In the genomic region with DNA sequence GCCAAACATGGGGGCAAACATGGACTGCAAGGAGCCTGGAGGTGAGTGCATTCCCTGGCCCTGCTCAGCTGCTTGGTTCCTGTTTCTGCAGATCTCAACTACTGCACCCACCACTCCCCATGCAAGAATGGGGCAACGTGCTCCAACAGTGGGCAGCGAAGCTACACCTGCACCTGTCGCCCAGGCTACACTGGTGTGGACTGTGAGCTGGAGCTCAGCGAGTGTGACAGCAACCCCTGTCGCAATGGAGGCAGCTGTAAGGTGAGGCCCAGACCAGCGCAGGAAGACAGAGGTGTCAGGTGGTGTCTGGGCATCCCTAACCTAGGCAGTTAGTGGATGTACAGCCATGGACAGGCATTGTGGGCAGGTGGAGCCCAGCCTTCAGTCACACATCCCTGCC, we compare ENCODE assay signal across 31 cellular contexts. TPM values are rescaled to one million over a fixed set of nuclear protein-coding genes. Genes with fewer than 3 reads are reported as not detected.
"Had no signal": no experiment of that assay in that cellular context is flagged by ENCODE, and none has a peak within 500 bp of the region (broad histone marks: within the 10 kb centered on the region; RNA-seq: fewer than 3 reads in every experiment).

No MANE protein-coding gene starts in this region.

- H3K27ac Mint-ChIP-seq: activated naive CD8-positive, alpha-beta T cell; natural killer cell; stimulated activated effector memory CD8-positive, alpha-beta T cell treated with anti-CD3 and anti-CD28 coated beads, Interleukin-12 subunit alpha, Interleukin-12 subunit beta, amount 100 ng/mL, for 72 hours; stimulated activated naive CD8-positive, alpha-beta T cell treated with anti-CD3 and anti-CD28 coated beads, Interleukin-15, Interleukin-2, amounts not matched to agents 100 ng/mL and 50 ng/mL, for 24 hours had no signal

- H3K4me1 ChIP-seq: colonic mucosa had no signal

- H3K9me3 ChIP-seq: colonic mucosa, gastrocnemius medialis, lower lobe of right lung had no signal

- H3K36me3 ChIP-seq: gastrocnemius medialis had no signal

- FAIRE-seq: keratinocyte, TTC549 had no signal

- H3K36me3 Mint-ChIP-seq: activated naive CD8-positive, alpha-beta T cell; natural killer cell; stimulated activated effector memory CD8-positive, alpha-beta T cell treated with anti-CD3 and anti-CD28 coated beads, Interleukin-12 subunit alpha, Interleukin-12 subunit beta, amount 100 ng/mL, for 72 hours had no signal

- H3K4me3 ChIP-seq: colonic mucosa, gastrocnemius medialis, hepatocyte, skin epidermis had no signal

- DNase-seq: activated CD4-positive, alpha-beta T cell treated with anti-CD3 and anti-CD28 coated beads for 4 hours; activated CD4-positive, alpha-beta T cell treated with anti-CD3 and anti-CD28 coated beads, Interleukin-2, amount 50 U/mL, for 4 hours; activated effector memory CD4-positive, alpha-beta T cell treated with Interleukin-2 at 50 U/mL for 16 hours; activated naive CD4-positive, alpha-beta T cell treated with Interleukin-2 at 50 U/mL for 16 hours; activated T-cell treated with anti-CD3 and anti-CD28 coated beads for 4 hours; anterior cingulate cortex; colonic mucosa; dorsolateral prefrontal cortex; effector memory CD4-positive, alpha-beta T cell; erythroblast; gastrocnemius medialis; glutamatergic neuron; left colon; lower lobe of right lung; mesenchymal stem cell; natural killer cell; retina; stimulated activated CD4-positive, alpha-beta T cell treated with anti-CD3 and anti-CD28 coated beads, Interleukin-12 subunit alpha, Interleukin-12 subunit beta, amount 100 ng/mL, for 4 hours; stimulated activated CD4-positive, alpha-beta T cell treated with anti-CD3 and anti-CD28 coated beads, Interleukin-4, amount 100 ng/mL, for 24 hours; substantia nigra had no signal

- H3K27me3 ChIP-seq: colonic mucosa had no signal

- H3K27ac ChIP-seq: dorsolateral prefrontal cortex, lower lobe of right lung, skin epidermis, VCaP had no signal

- H3K9me3 Mint-ChIP-seq: natural killer cell; stimulated activated effector memory CD8-positive, alpha-beta T cell treated with anti-CD3 and anti-CD28 coated beads, Interleukin-12 subunit alpha, Interleukin-12 subunit beta, amount 100 ng/mL, for 72 hours; stimulated activated naive CD8-positive, alpha-beta T cell treated with anti-CD3 and anti-CD28 coated beads, Interleukin-15, Interleukin-2, amounts not matched to agents 100 ng/mL and 50 ng/mL, for 24 hours had no signal

- ATAC-seq: gastrocnemius medialis; left colon; lower lobe of right lung; natural killer cell; sciatic nerve; stimulated activated effector memory CD8-positive, alpha-beta T cell treated with anti-CD3 and anti-CD28 coated beads, Interleukin-12 subunit alpha, Interleukin-12 subunit beta, amount 100 ng/mL, for 72 hours had no signal

- H3K4me3 Mint-ChIP-seq: activated naive CD8-positive, alpha-beta T cell; natural killer cell; stimulated activated effector memory CD8-positive, alpha-beta T cell treated with anti-CD3 and anti-CD28 coated beads, Interleukin-12 subunit alpha, Interleukin-12 subunit beta, amount 100 ng/mL, for 72 hours; stimulated activated naive CD8-positive, alpha-beta T cell treated with anti-CD3 and anti-CD28 coated beads, Interleukin-15, Interleukin-2, amounts not matched to agents 100 ng/mL and 50 ng/mL, for 24 hours had no signal

RNA-seq across cellular contexts. Expression of a gene that starts 5.3 kb away (rescaled TPM):
- total RNA-seq: osteoblast; T-helper 1 cell treated with Interleukin-12 subunit alpha and Interleukin-12 subunit beta and Interleukin-4 antibody, amounts not matched to agents 30 ng/mL and 1 ng/mL, for 36 hours had no signal
